ENCODE assay signal across 1 cellular context in genomic region chr1:21749859-21750468, GRCh38.
TF ChIP-seq lines count a peak whose summit lies in the region.

No MANE protein-coding gene starts in this region.

TF ChIP-seq in K562, 482 proteins besides CTCF, POLR2A, EP300 and RAD21 (continued from another document and continues in another):
- TF ChIP-seq ZBTB43 (CRISPR knock-in tag; IDR thresholded peaks at IDR 0.05) = no peak
- TF ChIP-seq ZNF41 (CRISPR knock-in tag; conservative IDR thresholded peaks at IDR 0.05) = no peak; the same call in 1 of the 2 replicates
- no peak for TF ChIP-seq FOXJ2 (tag; IDR thresholded peaks at IDR 0.05)
- TF ChIP-seq CBFA2T2 (conservative IDR thresholded peaks at IDR 0.05) = peak; percentile 96
- TF ChIP-seq BHLHE40 (IDR thresholded peaks at IDR 0.05; ENCODE audit: low read length) = peak; percentile 44
- no peak for TF ChIP-seq SFPQ (IDR thresholded peaks at IDR 0.05; ENCODE audit: low read depth, low read length)
- TF ChIP-seq SETDB1 (IDR thresholded peaks at IDR 0.05; ENCODE audit: low read length) = no peak
- TF ChIP-seq ZBTB9 (CRISPR knock-in tag; IDR thresholded peaks at IDR 0.05) = peak; percentile 67; the same call in 1 of the 2 replicates
- no peak for TF ChIP-seq TARDBP (IDR thresholded peaks at IDR 0.05)
- TF ChIP-seq ADNP (tag; IDR thresholded peaks at IDR 0.05) = no peak
- TF ChIP-seq CBX2 (IDR thresholded peaks at IDR 0.05; ENCODE audit: insufficient read depth, low read length, poor library complexity, severe bottlenecking) = no peak
- TF ChIP-seq SMARCA4 (IDR thresholded peaks at IDR 0.05) = peak; percentile 91
- no peak for TF ChIP-seq ETV5 (CRISPR knock-in tag; IDR thresholded peaks at IDR 0.05; ENCODE audit: low read depth)
- TF ChIP-seq ZBTB17 (CRISPR knock-in tag; IDR thresholded peaks at IDR 0.05) = peak; percentile 48; the same call in 1 of the 2 replicates
- no peak for TF ChIP-seq CEBPG (CRISPR knock-in tag; IDR thresholded peaks at IDR 0.05)
- no peak for TF ChIP-seq CEBPG (tag; conservative IDR thresholded peaks at IDR 0.05 in 1 of 2, IDR thresholded peaks at IDR 0.05 in 1 of 2)
- peak; percentile 65 for TF ChIP-seq ZNF644 (tag; IDR thresholded peaks at IDR 0.05; ENCODE audit: low read depth)
- no peak; the same call in 1 of the 2 replicates for TF ChIP-seq ZNF431 (CRISPR knock-in tag; IDR thresholded peaks at IDR 0.05)
- TF ChIP-seq TRIM24 (IDR thresholded peaks at IDR 0.05) = peak; percentile 86 to 88
- peak; percentile 14; the same call in 1 of the 2 replicates for TF ChIP-seq CHD2 (IDR thresholded peaks at IDR 0.05; ENCODE audit: low read depth, low read length)
- TF ChIP-seq SMARCA5 (IDR thresholded peaks at IDR 0.05) = 0 out of 2 replicates have a peak, but pooled peaks have one; percentile 14
- TF ChIP-seq ZSCAN29 (IDR thresholded peaks at IDR 0.05) = no peak
- TF ChIP-seq TCF7 (IDR thresholded peaks at IDR 0.05; ENCODE audit: borderline replicate concordance) = peak; percentile 85; the same call in 1 of the 2 replicates
- no peak for TF ChIP-seq RERE (CRISPR knock-in tag; IDR thresholded peaks at IDR 0.05; ENCODE audit: borderline replicate concordance)
- no peak for TF ChIP-seq BMI1 (IDR thresholded peaks at IDR 0.05; ENCODE audit: low read length)
- peak; percentile 75 to 92 for TF ChIP-seq TBL1XR1 (IDR thresholded peaks at IDR 0.05; ENCODE audit: low read length in 2 of 2)
- TF ChIP-seq ZHX1 (conservative IDR thresholded peaks at IDR 0.05; ENCODE audit: low read length) = no peak
- no peak for TF ChIP-seq ZC3H4 (CRISPR knock-in tag; IDR thresholded peaks at IDR 0.05; ENCODE audit: borderline replicate concordance)
- TF ChIP-seq MTA2 (IDR thresholded peaks at IDR 0.05; ENCODE audit: low read depth) = peak; percentile 80
- TF ChIP-seq MGA (IDR thresholded peaks at IDR 0.05) = no peak
- TF ChIP-seq ZNF3 (CRISPR knock-in tag; IDR thresholded peaks at IDR 0.05) = no peak
- TF ChIP-seq ZNF239 (CRISPR knock-in tag; IDR thresholded peaks at IDR 0.05) = peak; percentile 41; the same call in 1 of the 2 replicates
- TF ChIP-seq PHB2 (IDR thresholded peaks at IDR 0.05; ENCODE audit: low read depth) = peak; percentile 59; the same call in 1 of the 2 replicates
